Comparison of ENCODE assay signal across 10 cellular contexts in genomic region chr1:227886503-227886961, GRCh38.
DNase-seq lines count a peak whose midpoint lies in the region; ATAC-seq and TF ChIP-seq lines count a peak whose summit lies in the region.
"Had no signal": no experiment of that assay in that cellular context is flagged by ENCODE, and none has a peak within 500 bp of the region (broad histone marks: within the 10 kb centered on the region; RNA-seq: fewer than 3 reads in every experiment).

No MANE protein-coding gene starts in this region.

- WGBS in heart right ventricle, 2 donors = 13 to 20% methylated on average over 18 of the region's 18 CpGs
- 6 to 7% (median 6%) methylated on average over 16 to 18 of the region's 18 CpGs for WGBS in ovary, 3 donors

- no peaks in the 10 kb centered on the region for H3K9me3 ChIP-seq in BLaER1
- H3K9me3 ChIP-seq in heart right ventricle = no peaks in the 10 kb centered on the region
- H3K9me3 ChIP-seq in ovary = no peaks in the 10 kb centered on the region

- TF ChIP-seq POLR2A in ovary (IDR thresholded peaks at IDR 0.05) = no peak

- no peaks in the 10 kb centered on the region for H3K27me3 Mint-ChIP-seq in IgD-negative memory B cell

- ATAC-seq in heart right ventricle = peak in 6 of 8 donors; percentile 1 to 23 (median 6)

- peaks cover 6 to 10% (median 8%) of the 10 kb centered on the region in 3 donors for H3K4me1 Mint-ChIP-seq in IgD-negative memory B cell

- no peak for TF ChIP-seq EP300 in ovary (IDR thresholded peaks at IDR 0.05)

- peak overlapping the region in 3 of 4 donors; percentile 23 to 87 (median 68) for H3K4me3 Mint-ChIP-seq in IgD-negative memory B cell

- DNase-seq in heart right ventricle = peak in 1 of 2 donors; percentile 6
- DNase-seq in ovary = peak in 4 of 5 donors; percentile 42 to 66 (median 48)
- DNase-seq in EL = no peak
- no peak for DNase-seq in NCI-H2029 treated with DMSO at 0.1 percent for 48 hours (lab: John Stamatoyannopoulos, UW)
- DNase-seq in NCI-H1105 (lab: John Stamatoyannopoulos, UW) = no peak
- no peak for DNase-seq in DMS79 (lab: John Stamatoyannopoulos, UW)
- DNase-seq: NCI-H774 had no signal

- H3K27me3 ChIP-seq in BLaER1 (no peaks in the 10 kb centered on the region), heart right ventricle (peaks cover 0 to 13% (median 0%) of the 10 kb centered on the region in 7 donors), ovary (no peaks in the 10 kb centered on the region)

- H3K27ac ChIP-seq in BLaER1 (no peak overlapping the region), heart right ventricle (peak overlapping the region; percentile 73 to 95 (median 86)), ovary (peak overlapping the region; percentile 1 to 68)
- H3K27ac ChIP-seq: HL-60 had no signal

- TF ChIP-seq CTCF in heart right ventricle (IDR thresholded peaks at IDR 0.05) (no peak), ovary (IDR thresholded peaks at IDR 0.05) (no peak)

- peak overlapping the region; percentile 41; the same call in 1 of the 2 replicates for H3K4me3 ChIP-seq in BLaER1
- H3K4me3 ChIP-seq in heart right ventricle = peak overlapping the region; percentile 25 to 61 (median 53)
- peak overlapping the region; percentile 34 for H3K4me3 ChIP-seq in ovary

- peak overlapping the region; percentile 70 for H3K4me2 ChIP-seq in BLaER1

- H4K20me1 ChIP-seq in BLaER1 = no peaks in the 10 kb centered on the region

- no peaks in the 10 kb centered on the region for H3K36me3 Mint-ChIP-seq in IgD-negative memory B cell

- intact Hi-C loops in heart right ventricle (cut with DNase I) = loop anchor here in 2 of 10 donors (5.0 to 10.0 kb wide), 4 partner anchors 58 to 102 kb away; partner anchors contain the start of gene WNT9A (in 2 of the 2)
- intact Hi-C loops in ovary (cut with DNase I) = no loop called here

- no peaks in the 10 kb centered on the region for H3K9me3 Mint-ChIP-seq in IgD-negative memory B cell

- 0 out of 2 replicates have a peak overlapping the region, but pooled peaks have one; percentile 19 for H3K9ac ChIP-seq in BLaER1

- peak overlapping the region in 1 of 3 donors; percentile 80 for H3K27ac Mint-ChIP-seq in IgD-negative memory B cell

- H3K36me3 ChIP-seq in BLaER1 (no peaks in the 10 kb centered on the region), heart right ventricle (no peaks in the 10 kb centered on the region), ovary (no peaks in the 10 kb centered on the region)

- H3K4me1 ChIP-seq in BLaER1 (peaks cover 6% of the 10 kb centered on the region; the same call in 1 of the 2 replicates), heart right ventricle (peaks cover 15 to 31% (median 24%) of the 10 kb centered on the region in 9 donors), ovary (ENCODE audit: insufficient read depth) (peaks cover 9% of the 10 kb centered on the region)

Comparison
In these comparisons a context has a peak if more than half of its experiments do, and no peak if none do; other contexts are left out.
1. DNase-seq: peak in ovary (4 of 5); none in EL (single experiment), NCI-H2029 treated with DMSO at 0.1 percent for 48 hours (single experiment), NCI-H1105 (single experiment) and DMS79 (single experiment).
2. Peak in every context shown above with its lines, with median percentiles within 50 percentile points of each other: H3K4me3 ChIP-seq.